ENCODE assay signal across 8 cellular contexts in the genomic region with DNA sequence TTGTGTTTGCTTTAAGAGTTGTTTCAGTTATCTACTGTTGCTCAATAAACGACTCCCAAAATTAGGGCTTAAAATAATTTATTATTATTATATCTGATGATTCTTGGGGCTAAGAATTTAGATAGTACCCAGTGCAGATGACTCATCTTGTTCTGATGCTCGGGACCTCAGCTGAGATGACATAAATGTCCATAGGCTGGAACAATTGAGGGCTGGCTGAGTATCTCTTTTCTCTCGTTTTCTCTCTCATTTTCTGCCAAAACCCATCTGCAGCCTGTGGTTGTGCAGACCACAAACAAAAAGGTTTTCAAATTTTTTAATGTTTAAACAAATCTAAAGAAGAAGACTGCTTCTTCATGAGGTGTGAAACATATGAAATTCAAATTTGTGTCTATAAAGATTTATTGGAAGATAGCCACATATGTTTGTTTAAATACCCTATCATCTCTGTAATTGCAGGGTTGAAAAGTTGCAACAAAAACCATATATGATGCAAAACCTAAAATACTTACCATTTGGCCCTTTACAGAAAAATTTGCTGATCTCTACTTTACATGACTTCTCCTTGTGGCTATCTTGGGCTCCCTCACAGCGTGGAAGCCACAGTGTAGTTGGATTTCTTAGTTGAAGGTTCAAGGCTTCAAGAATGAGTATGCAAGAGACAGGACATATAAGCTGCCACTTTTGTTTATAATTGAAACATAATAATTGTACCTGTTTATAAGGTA. TPM values are rescaled to one million over a fixed set of nuclear protein-coding genes. Genes with fewer than 3 reads are reported as not detected.
DNase-seq lines count a peak whose midpoint lies in the region; ATAC-seq and TF ChIP-seq lines count a peak whose summit lies in the region.

No MANE protein-coding gene starts in this region.

- intact Hi-C loops in natural killer cell (cut with micrococcal nuclease): loop anchor here (5.0 kb wide), 1 partner anchor 33 kb away; no protein-coding TSS in a partner anchor

- H3K9me2 ChIP-seq in hepatocyte (replicated peaks; ENCODE audit: insufficient read depth): no peaks in the 10 kb centered on the region

- no peaks in the 10 kb centered on the region for H3K4me1 ChIP-seq in hepatocyte (ENCODE audit: insufficient read depth)

- H3K9me3 Mint-ChIP-seq in activated CD8-positive, alpha-beta T cell treated with anti-CD3 and anti-CD28 coated beads, Interleukin-2, amount 10 ng/mL, durations not matched to agents 7 days and 5 days (ENCODE audit: insufficient read depth): no peaks in the 10 kb centered on the region
- H3K9me3 Mint-ChIP-seq in natural killer cell: peaks cover 0 to 3% of the 10 kb centered on the region in 2 donors

- peak overlapping the region; percentile 75 for H3K27ac Mint-ChIP-seq in activated CD8-positive, alpha-beta T cell treated with anti-CD3 and anti-CD28 coated beads, Interleukin-2, amount 10 ng/mL, durations not matched to agents 7 days and 5 days
- H3K27ac Mint-ChIP-seq in natural killer cell: peak overlapping the region; percentile 91 to 99

- H3K27me3 ChIP-seq in hepatocyte: no peaks in the 10 kb centered on the region

- no peaks in the 10 kb centered on the region for H3K27me3 Mint-ChIP-seq in activated CD8-positive, alpha-beta T cell treated with anti-CD3 and anti-CD28 coated beads, Interleukin-2, amount 10 ng/mL, durations not matched to agents 7 days and 5 days (ENCODE audit: low read depth)
- no peaks in the 10 kb centered on the region for H3K27me3 Mint-ChIP-seq in natural killer cell (ENCODE audit: low read depth in 2 of 2)

- peak; percentile 59 for DNase-seq in activated CD8-positive, alpha-beta T cell treated with anti-CD3 and anti-CD28 coated beads, Interleukin-2, amount 10 ng/mL, durations not matched to agents 7 days and 5 days
- DNase-seq in natural killer cell (no peak), hepatocyte (ENCODE audit: low spot score) (no peak), HT-29 (ENCODE audit: low spot score) (no peak), DMS153 (lab: John Stamatoyannopoulos, UW) (no peak), medulla oblongata (ENCODE audit: extremely low spot score) (no peak)

- POLR2A ChIA-PET in activated CD8-positive, alpha-beta T cell treated with anti-CD3 and anti-CD28 coated beads, Interleukin-2, amount 10 ng/mL, durations not matched to agents 7 days and 5 days (lab: Charles Lee): interaction anchor here (0.6 to 7.4 kb wide), 9 partner anchors 13 to 70 kb away, joined by 3 to 215 read pairs (median 4); a partner anchor contains a TSS

- no peak overlapping the region for H2AFZ ChIP-seq in hepatocyte

- peaks cover 96% of the 10 kb centered on the region for H3K4me1 Mint-ChIP-seq in activated CD8-positive, alpha-beta T cell treated with anti-CD3 and anti-CD28 coated beads, Interleukin-2, amount 10 ng/mL, durations not matched to agents 7 days and 5 days (ENCODE audit: low read depth)
- H3K4me1 Mint-ChIP-seq in natural killer cell: peaks cover 94 to 97% of the 10 kb centered on the region in 2 donors

- no peaks in the 10 kb centered on the region for H4K20me1 ChIP-seq in hepatocyte (ENCODE audit: insufficient read depth, poor library complexity, severe bottlenecking)

- H3K4me3 Mint-ChIP-seq in activated CD8-positive, alpha-beta T cell treated with anti-CD3 and anti-CD28 coated beads, Interleukin-2, amount 10 ng/mL, durations not matched to agents 7 days and 5 days: peak overlapping the region; percentile 28
- peak overlapping the region; percentile 87 for H3K4me3 Mint-ChIP-seq in natural killer cell

- no peaks in the 10 kb centered on the region for H3K79me2 ChIP-seq in hepatocyte

- no peak overlapping the region for H3K27ac ChIP-seq in hepatocyte

- peaks cover 11% of the 10 kb centered on the region for H3K36me3 Mint-ChIP-seq in activated CD8-positive, alpha-beta T cell treated with anti-CD3 and anti-CD28 coated beads, Interleukin-2, amount 10 ng/mL, durations not matched to agents 7 days and 5 days (ENCODE audit: low read depth)
- no peaks in the 10 kb centered on the region for H3K36me3 Mint-ChIP-seq in natural killer cell

- H3K36me3 ChIP-seq in hepatocyte (replicated peaks; ENCODE audit: insufficient read depth, low read depth): no peaks in the 10 kb centered on the region

- CTCF ChIA-PET in activated CD8-positive, alpha-beta T cell treated with anti-CD3 and anti-CD28 coated beads, Interleukin-2, amount 10 ng/mL, durations not matched to agents 7 days and 5 days (lab: Charles Lee): interaction anchor here (0.8 to 7.2 kb wide), 11 partner anchors 9 to 103 kb away, joined by 3 to 169 read pairs (median 5); a partner anchor contains a TSS

- ATAC-seq in GM18498 (IDR thresholded peaks at IDR 0.05; ENCODE audit: unreplicated experiment) (peak; percentile 30), HG02870 (IDR thresholded peaks at IDR 0.05; ENCODE audit: unreplicated experiment) (peak; percentile 20), natural killer cell (peak in 1 of 3 donors; percentile 6)
- ATAC-seq in activated CD8-positive, alpha-beta T cell treated with anti-CD3 and anti-CD28 coated beads, Interleukin-2, amount 10 ng/mL, durations not matched to agents 7 days and 5 days: no peak

- no peak overlapping the region for H3K4me3 ChIP-seq in hepatocyte

- no peaks in the 10 kb centered on the region for H3K9me3 ChIP-seq in hepatocyte (ENCODE audit: low read depth)

- H3K4me2 ChIP-seq in hepatocyte: no peak overlapping the region

- TF ChIP-seq CTCF in natural killer cell (IDR thresholded peaks at IDR 0.05) (no peak), hepatocyte (IDR thresholded peaks at IDR 0.05; ENCODE audit: poor library complexity) (no peak)

- WGBS in hepatocyte (ENCODE audit: low lambda C conversion rate, missing lambda C conversion rate): 76% methylated on average over 4 of the region's 4 CpGs

RNA-seq across cellular contexts. Expression of a gene that starts 14.8 kb away (rescaled TPM):
- total RNA-seq in activated CD8-positive, alpha-beta T cell treated with anti-CD3 and anti-CD28 coated beads, Interleukin-2, amount 10 ng/mL, durations not matched to agents 7 days and 5 days: 100 to 1,000 TPM; 604 to 619 TPM
- total RNA-seq in natural killer cell: 1,000 to 10,000 TPM; 1,142 to 1,334 (median 1,200) TPM
- total RNA-seq in hepatocyte: 0.44 and 0.87 TPM in 2 replicates
- 0.11 TPM in 1 of 2 replicates, not detected in the other for polyA plus RNA-seq in hepatocyte
- total RNA-seq in HT-29 (2014; rRNA removed; shearing (Covaris generic)): not detected in 2 replicates

Comparison
In these comparisons a context has a peak if more than half of its experiments do, and no peak if none do; other contexts are left out.
1. RNA of a gene that starts 14.8 kb away (total RNA-seq): 1,142 to 1,334 TPM in natural killer cell and 604 to 619 TPM in activated CD8-positive, alpha-beta T cell treated with anti-CD3 and anti-CD28 coated beads, Interleukin-2, amount 10 ng/mL, durations not matched to agents 7 days and 5 days; 0.44 to 0.87 TPM in hepatocyte and not detected in HT-29; every median in the first group is over 100 times any median in the second.